1 cellular context compared by ENCODE assay signal in genomic region chr4:107376293-107376692, GRCh38.
TF ChIP-seq lines count a peak whose summit lies in the region.

No MANE protein-coding gene starts in this region.

TF ChIP-seq in HEK293, 187 proteins besides CTCF, POLR2A, EP300 and RAD21 (continued from another document):
- TF ChIP-seq PRDM2 (tag by site-specific recombination; IDR thresholded peaks at IDR 0.05; ENCODE audit: borderline replicate concordance) (no peak), OSR2 (tag by site-specific recombination; IDR thresholded peaks at IDR 0.05) (no peak), ZEB2 (tag by site-specific recombination; IDR thresholded peaks at IDR 0.05) (peak; percentile 62; the same call in 1 of the 2 replicates), SP2 (tag by site-specific recombination; IDR thresholded peaks at IDR 0.05) (no peak), ZNF2 (tag by site-specific recombination; IDR thresholded peaks at IDR 0.05) (no peak), BCL6B (tag by site-specific recombination; IDR thresholded peaks at IDR 0.05) (peak; percentile 52; the same call in 1 of the 2 replicates), ZNF76 (tag by site-specific recombination; IDR thresholded peaks at IDR 0.05; ENCODE audit: borderline replicate concordance, low read depth) (no peak), ZNF394 (tag by site-specific recombination; IDR thresholded peaks at IDR 0.05; ENCODE audit: borderline replicate concordance) (no peak), GLI2 (tag by site-specific recombination; IDR thresholded peaks at IDR 0.05; ENCODE audit: borderline replicate concordance, low read depth) (no peak), ZNF350 (tag by site-specific recombination; IDR thresholded peaks at IDR 0.05) (no peak), ZNF521 (tag by site-specific recombination; IDR thresholded peaks at IDR 0.05) (no peak), ZNF214 (tag by site-specific recombination; IDR thresholded peaks at IDR 0.05; ENCODE audit: borderline replicate concordance) (no peak), GLIS2 (tag by site-specific recombination; IDR thresholded peaks at IDR 0.05) (no peak), ZNF596 (tag by site-specific recombination; IDR thresholded peaks at IDR 0.05) (no peak), PRDM6 (tag by site-specific recombination; IDR thresholded peaks at IDR 0.05) (peak; percentile 83), FEZF1 (tag by site-specific recombination; IDR thresholded peaks at IDR 0.05) (peak; percentile 86), REPIN1 (tag by site-specific recombination; IDR thresholded peaks at IDR 0.05; ENCODE audit: low read depth) (no peak), ZNF791 (tag by site-specific recombination; IDR thresholded peaks at IDR 0.05) (no peak), ZBTB17 (tag by site-specific recombination; IDR thresholded peaks at IDR 0.05) (no peak), YY1 (tag by site-specific recombination; IDR thresholded peaks at IDR 0.05) (no peak), ZNF544 (tag by site-specific recombination; IDR thresholded peaks at IDR 0.05) (no peak), ZNF37A (tag by site-specific recombination; IDR thresholded peaks at IDR 0.05) (no peak), ZNF610 (tag by site-specific recombination; IDR thresholded peaks at IDR 0.05; ENCODE audit: borderline replicate concordance) (no peak), INSM2 (tag by site-specific recombination; IDR thresholded peaks at IDR 0.05) (no peak), ZNF48 (tag by site-specific recombination; IDR thresholded peaks at IDR 0.05) (no peak), ZNF140 (tag by site-specific recombination; IDR thresholded peaks at IDR 0.05) (no peak), ZSCAN30 (tag by site-specific recombination; IDR thresholded peaks at IDR 0.05) (0 out of 2 replicates have a peak, but pooled peaks have one; percentile 55), SCRT2 (tag by site-specific recombination; IDR thresholded peaks at IDR 0.05) (no peak), ZNF843 (tag by site-specific recombination; IDR thresholded peaks at IDR 0.05) (peak; percentile 75), ZNF658 (tag by site-specific recombination; IDR thresholded peaks at IDR 0.05) (no peak), TCF7L2 (IDR thresholded peaks at IDR 0.05; ENCODE audit: borderline replicate concordance, low read depth, low read length) (no peak), WT1 (tag by site-specific recombination; IDR thresholded peaks at IDR 0.05) (peak; percentile 54; the same call in 1 of the 2 replicates), ZNF391 (tag by site-specific recombination; IDR thresholded peaks at IDR 0.05; ENCODE audit: borderline replicate concordance, low read depth) (no peak), ZBTB44 (tag by site-specific recombination; IDR thresholded peaks at IDR 0.05) (peak; percentile 44; the same call in 1 of the 2 replicates), ZNF654 (tag by site-specific recombination; IDR thresholded peaks at IDR 0.05; ENCODE audit: low read depth) (no peak), GFI1B (tag by site-specific recombination; IDR thresholded peaks at IDR 0.05) (no peak), ZNF677 (tag by site-specific recombination; IDR thresholded peaks at IDR 0.05) (no peak), ZNF664 (tag by site-specific recombination; IDR thresholded peaks at IDR 0.05) (no peak), ZBTB1 (tag by site-specific recombination; IDR thresholded peaks at IDR 0.05) (no peak), ZNF692 (tag by site-specific recombination; IDR thresholded peaks at IDR 0.05) (no peak), KLF9 (tag by site-specific recombination; IDR thresholded peaks at IDR 0.05; ENCODE audit: low read depth) (no peak), ZNF280D (tag by site-specific recombination; IDR thresholded peaks at IDR 0.05) (no peak)
TF ChIP-seq in HEK293: peak in this region for 9.
